ENCODE assay signal across 16 cellular contexts in genomic region chr15:29522373-29523276, GRCh38.
A peak's percentile ranks its signal among the peaks of the same experiment; 100 is the strongest.
DNase-seq lines count a peak whose midpoint lies in the region; ATAC-seq, FAIRE-seq and TF ChIP-seq lines count a peak whose summit lies in the region.
"Had no signal": no experiment of that assay in that cellular context is flagged by ENCODE, and none has a peak within 500 bp of the region (broad histone marks: within the 10 kb centered on the region; RNA-seq: fewer than 3 reads in every experiment).

No MANE protein-coding gene starts in this region.

- FAIRE-seq in RCC 7860 (lab: Jason Lieb, UNC), result peak; percentile 40
- FAIRE-seq: GM18507 had no signal

- H3K27ac ChIP-seq in breast epithelium (no peak overlapping the region), foreskin keratinocyte (no peak overlapping the region)
- H3K27ac ChIP-seq: prostate gland, upper lobe of left lung had no signal

- no peak for TF ChIP-seq CTCF in MCF 10A (IDR thresholded peaks at IDR 0.05; ENCODE audit: unreplicated experiment)
- no peak for TF ChIP-seq CTCF in breast epithelium (IDR thresholded peaks at IDR 0.05)
- TF ChIP-seq CTCF in foreskin keratinocyte (conservative IDR thresholded peaks at IDR 0.05), result no peak

- DNase-seq in MCF 10A (ENCODE audit: unreplicated experiment), result peak; percentile 44
- no peak for DNase-seq in breast epithelium (ENCODE audit: low spot score in 2 of 2)
- DNase-seq in RCC 7860 (ENCODE audit: low spot score), result no peak
- peak; percentile 68 to 82 for DNase-seq in foreskin keratinocyte
- no peak for DNase-seq in activated CD4-positive, alpha-beta T cell treated with anti-CD3 and anti-CD28 coated beads, Interleukin-2, amount 50 U/mL, for 4 hours
- DNase-seq in ureter (ENCODE audit: low spot score), result no peak
- DNase-seq in NCI-H2227 treated with DMSO at 0.1 percent for 48 hours (lab: John Stamatoyannopoulos, UW), result no peak
- DNase-seq: activated naive CD8-positive, alpha-beta T cell treated with anti-CD3 and anti-CD28 coated beads for 36 hours; activated T-cell treated with anti-CD3 and anti-CD28 coated beads, Interleukin-2, amount 50 U/mL, for 48 hours; natural killer cell; stimulated activated CD4-positive, alpha-beta T cell treated with anti-CD3 and anti-CD28 coated beads, Interleukin-12 subunit alpha, Interleukin-12 subunit beta, amount 100 ng/mL, for 4 hours; stimulated activated naive CD4-positive, alpha-beta T cell; upper lobe of left lung had no signal

- POLR2A ChIA-PET in MCF 10A (lab: Yijun Ruan, JAX), result interaction anchor here (0.9 to 1.0 kb wide), 2 partner anchors 11 to 52 kb away, joined by 3 to 10 read pairs; no protein-coding TSS in a partner anchor

- ATAC-seq in foreskin keratinocyte, result peak; percentile 83
- no peak for ATAC-seq in HG02938 (IDR thresholded peaks at IDR 0.05; ENCODE audit: unreplicated experiment)
- ATAC-seq: natural killer cell had no signal

- no peaks in the 10 kb centered on the region for H3K36me3 Mint-ChIP-seq in MCF 10A (ENCODE audit: insufficient read depth, unreplicated experiment)
- H3K36me3 Mint-ChIP-seq: natural killer cell had no signal

- intact Hi-C loops in MCF 10A (cut with micrococcal nuclease) (no loop called here), breast epithelium (cut with DNase I; ENCODE audit: low total_unique reads) (no loop called here)

- H3K27ac Mint-ChIP-seq in MCF 10A (ENCODE audit: low read depth, unreplicated experiment), result no peak overlapping the region
- H3K27ac Mint-ChIP-seq: activated naive CD8-positive, alpha-beta T cell treated with anti-CD3 and anti-CD28 coated beads for 36 hours; natural killer cell had no signal

- TF ChIP-seq POLR2A in breast epithelium (IDR thresholded peaks at IDR 0.05), result no peak

- CTCF ChIA-PET in MCF 10A (lab: Yijun Ruan, JAX), result interaction anchor here (0.5 to 1.1 kb wide), 4 partner anchors 11 to 1527 kb away, joined by 3 read pairs; no protein-coding TSS in a partner anchor

- H3K4me1 Mint-ChIP-seq in MCF 10A (ENCODE audit: insufficient read depth, unreplicated experiment), result peaks cover 12% of the 10 kb centered on the region
- H3K4me1 Mint-ChIP-seq: activated naive CD8-positive, alpha-beta T cell treated with anti-CD3 and anti-CD28 coated beads for 36 hours; natural killer cell had no signal

- H3K4me3 Mint-ChIP-seq in MCF 10A (ENCODE audit: unreplicated experiment), result no peak overlapping the region
- H3K4me3 Mint-ChIP-seq: activated naive CD8-positive, alpha-beta T cell treated with anti-CD3 and anti-CD28 coated beads for 36 hours; natural killer cell had no signal

- no peaks in the 10 kb centered on the region for H3K4me1 ChIP-seq in breast epithelium
- H3K4me1 ChIP-seq in foreskin keratinocyte, result no peaks in the 10 kb centered on the region
- H3K4me1 ChIP-seq: prostate gland had no signal

- H3K9me3 Mint-ChIP-seq in MCF 10A (ENCODE audit: unreplicated experiment), result peaks cover 21% of the 10 kb centered on the region

- BruUV-seq in MCF 10A (replicated peaks; lab: Mats Ljungman, UMichigan), result no TSS peak

- H3K27me3 ChIP-seq in breast epithelium (no peaks in the 10 kb centered on the region), foreskin keratinocyte (peaks cover 3% of the 10 kb centered on the region)
- H3K27me3 ChIP-seq: upper lobe of left lung had no signal

- no peak overlapping the region for H3K4me3 ChIP-seq in breast epithelium
- H3K4me3 ChIP-seq: prostate gland, upper lobe of left lung had no signal

- H3K27me3 Mint-ChIP-seq in MCF 10A (ENCODE audit: insufficient read depth, unreplicated experiment), result peaks cover 19% of the 10 kb centered on the region

- no peaks in the 10 kb centered on the region for H3K36me3 ChIP-seq in breast epithelium
- H3K36me3 ChIP-seq: prostate gland, upper lobe of left lung had no signal

- H3K9me3 ChIP-seq in breast epithelium, result peaks cover 6% of the 10 kb centered on the region in 2 donors
- H3K9me3 ChIP-seq: prostate gland, upper lobe of left lung had no signal

Comparison
In these comparisons a context has a peak if more than half of its experiments do, and no peak if none do; other contexts are left out.
1. DNase-seq: peak in MCF 10A (single experiment) and foreskin keratinocyte (2 of 2); none in breast epithelium (0 of 2), RCC 7860 (single experiment), activated CD4-positive, alpha-beta T cell treated with anti-CD3 and anti-CD28 coated beads, Interleukin-2, amount 50 U/mL, for 4 hours (0 of 2), ureter (single experiment) and NCI-H2227 treated with DMSO at 0.1 percent for 48 hours (single experiment).